In genomic region chr9:121278535-121279169, GRCh38 we compare ENCODE assay signal across 8 cellular contexts. TPM values are rescaled to one million over a fixed set of nuclear protein-coding genes. Genes with fewer than 3 reads are reported as not detected.
A peak's percentile ranks its signal among the peaks of the same experiment; 100 is the strongest.
DNase-seq lines count a peak whose midpoint lies in the region; ATAC-seq, FAIRE-seq and TF ChIP-seq lines count a peak whose summit lies in the region.

No MANE protein-coding gene starts in this region.

- WGBS in pancreas, 2 donors, result 33 to 36% methylated on average over 13 of the region's 13 CpGs

- intact Hi-C loops in HCT116 (cut with micrococcal nuclease), result loop anchor here (1.0 kb wide), 2 partner anchors 42 to 122 kb away; no protein-coding TSS in a partner anchor
- intact Hi-C loops in head of caudate nucleus (cut with DNase I), result no loop called here
- intact Hi-C loops in pancreas (cut with DNase I), result no loop called here

- H3K9me3 ChIP-seq in HCT116 (ENCODE audit: control insufficient read depth in 1 of 2, insufficient read depth in 1 of 2, low read depth in 1 of 2, low read length in 2 of 2) (no peaks in the 10 kb centered on the region), pancreas (no peaks in the 10 kb centered on the region)

- H3K27me3 ChIP-seq in HCT116 (ENCODE audit: insufficient read depth, low read length) (no peaks in the 10 kb centered on the region), pancreas (no peaks in the 10 kb centered on the region)

- H3K4me3 ChIP-seq in HCT116 (replicated peaks in 1 of 2; ENCODE audit: low read depth in 1 of 2, low read length in 2 of 2) (peak overlapping the region; percentile 0 to 43; a peak in 2 of 4 replicates), pancreas (no peak overlapping the region)

- BruUV-seq in HCT116 (replicated peaks; lab: Mats Ljungman, UMichigan), result no TSS peak

- no peak for FAIRE-seq in pancreas (lab: Jason Lieb, UNC)

- H3K4me1 ChIP-seq in HCT116 (ENCODE audit: control insufficient read depth in 1 of 2, insufficient read depth in 2 of 2, low read length in 2 of 2), result peaks cover 60 to 73% of the 10 kb centered on the region in 2 experiments
- H3K4me1 ChIP-seq in pancreas, result peaks cover 5 to 25% (median 14%) of the 10 kb centered on the region in 3 donors

- ATAC-seq in HCT116 (peak; percentile 68), pancreas (peak; percentile 47 to 66 (median 62)), GM21737 (IDR thresholded peaks at IDR 0.05; ENCODE audit: unreplicated experiment) (no peak)

- DNase-seq in DMS 273 (lab: John Stamatoyannopoulos, UW; ENCODE audit: unreplicated experiment) (peak; percentile 83), HCT116 (ENCODE audit: low read depth, low spot score) (peak; percentile 59), NCI-H82 treated with DMSO at 0.1 percent for 48 hours (lab: John Stamatoyannopoulos, UW; ENCODE audit: unreplicated experiment) (peak; percentile 29), head of caudate nucleus (peak in 29 of 42 donors; percentile 30 to 88 (median 71)), pancreas (peak in 2 of 6 donors; percentile 54 to 68), KG1 (lab: John Stamatoyannopoulos, UW) (no peak)
- peak; percentile 42 for DNase-seq in activated naive CD8-positive, alpha-beta T cell treated with anti-CD3 and anti-CD28 coated beads for 36 hours

- H3K9me3 Mint-ChIP-seq in activated naive CD8-positive, alpha-beta T cell treated with anti-CD3 and anti-CD28 coated beads for 36 hours, result no peaks in the 10 kb centered on the region

- H2AFZ ChIP-seq in HCT116 (ENCODE audit: low read depth, low read length, poor library complexity, severe bottlenecking), result peak overlapping the region; percentile 13

- no peaks in the 10 kb centered on the region for H4K20me1 ChIP-seq in HCT116 (ENCODE audit: insufficient read depth)

- RAD21 ChIA-PET in HCT116 (lab: Charles Lee; ENCODE audit: low non-redundant PET in 1 of 2, low total read pairs in 2 of 2, uncharacterized antibody in 2 of 2, unreplicated experiment in 2 of 2), result interaction anchor here (0.6 to 1.8 kb wide), 6 partner anchors 11 to 121 kb away, joined by 3 to 7 read pairs (median 3); partner anchors contain the start of gene GSN (in 1 of the 2)

- peak overlapping the region; percentile 79 for H3K4me2 ChIP-seq in HCT116 (ENCODE audit: low read length)

- peak overlapping the region; percentile 56 for H3K27ac ChIP-seq in HCT116 (ENCODE audit: low read depth, low read length)
- peak overlapping the region in 2 of 4 donors; percentile 15 to 50 for H3K27ac ChIP-seq in pancreas

- no peaks in the 10 kb centered on the region for H3K36me3 Mint-ChIP-seq in activated naive CD8-positive, alpha-beta T cell treated with anti-CD3 and anti-CD28 coated beads for 36 hours

- POLR2A ChIA-PET in HCT116 (lab: Charles Lee), result interaction anchor here (1.5 to 2.7 kb wide), 3 partner anchors 8 to 20 kb away, joined by 4 to 21 read pairs (median 18); partner anchors contain the start of gene GSN

- H3K36me3 ChIP-seq in HCT116 (ENCODE audit: control insufficient read depth in 1 of 2, insufficient read depth in 2 of 2, low read length in 2 of 2), result no peaks in the 10 kb centered on the region
- H3K36me3 ChIP-seq in pancreas, result no peaks in the 10 kb centered on the region

- H3K4me1 Mint-ChIP-seq in activated naive CD8-positive, alpha-beta T cell treated with anti-CD3 and anti-CD28 coated beads for 36 hours, result peaks cover 3% of the 10 kb centered on the region

- no peaks in the 10 kb centered on the region for H3K9me2 ChIP-seq in HCT116 (ENCODE audit: insufficient read depth)

- no peak for TF ChIP-seq POLR2A in HCT116 (IDR thresholded peaks at IDR 0.05; ENCODE audit: borderline replicate concordance, extremely low read depth, insufficient read depth, insufficient read length)

- H3K9ac ChIP-seq in HCT116 (ENCODE audit: low read length), result peak overlapping the region; percentile 60

- no peaks in the 10 kb centered on the region for H3K79me2 ChIP-seq in HCT116 (ENCODE audit: insufficient read depth, low read length)

- TF ChIP-seq RAD21 in HCT116 (IDR thresholded peaks at IDR 0.05; ENCODE audit: low read depth), result no peak

- TF ChIP-seq CTCF in HCT116 (IDR thresholded peaks at IDR 0.05 in 2 of 3, conservative IDR thresholded peaks at IDR 0.05 in 1 of 3; ENCODE audit: borderline replicate concordance in 1 of 3, insufficient read depth in 1 of 3, low read depth in 2 of 3, low read length in 2 of 3) (peak in 2 of 3 experiments; percentile 84 to 89; a peak in 4 of 6 replicates), pancreas (IDR thresholded peaks at IDR 0.05) (peak; percentile 34 to 67 (median 63))

- no peak overlapping the region for H3K27ac Mint-ChIP-seq in activated naive CD8-positive, alpha-beta T cell treated with anti-CD3 and anti-CD28 coated beads for 36 hours

- CTCF ChIA-PET in HCT116 (lab: Charles Lee), result interaction anchor here (0.6 to 2.5 kb wide), 21 partner anchors 8 to 121 kb away, joined by 3 to 29 read pairs (median 4); partner anchors contain the start of gene GSN

- no peak overlapping the region for H3K4me3 Mint-ChIP-seq in activated naive CD8-positive, alpha-beta T cell treated with anti-CD3 and anti-CD28 coated beads for 36 hours

- no peaks in the 10 kb centered on the region for H3K27me3 Mint-ChIP-seq in activated naive CD8-positive, alpha-beta T cell treated with anti-CD3 and anti-CD28 coated beads for 36 hours

TF ChIP-seq in HCT116, 20 proteins besides CTCF, POLR2A, EP300 and RAD21:
- TF ChIP-seq TCF7L2 (IDR thresholded peaks at IDR 0.05; ENCODE audit: borderline replicate concordance, extremely low read depth, insufficient read depth, insufficient read length) (peak; percentile 36), EZH2phosphoT487 (IDR thresholded peaks at IDR 0.05; ENCODE audit: borderline replicate concordance) (no peak), EZH2 (IDR thresholded peaks at IDR 0.05) (no peak)
- TF ChIP-seq, protein P1, sequence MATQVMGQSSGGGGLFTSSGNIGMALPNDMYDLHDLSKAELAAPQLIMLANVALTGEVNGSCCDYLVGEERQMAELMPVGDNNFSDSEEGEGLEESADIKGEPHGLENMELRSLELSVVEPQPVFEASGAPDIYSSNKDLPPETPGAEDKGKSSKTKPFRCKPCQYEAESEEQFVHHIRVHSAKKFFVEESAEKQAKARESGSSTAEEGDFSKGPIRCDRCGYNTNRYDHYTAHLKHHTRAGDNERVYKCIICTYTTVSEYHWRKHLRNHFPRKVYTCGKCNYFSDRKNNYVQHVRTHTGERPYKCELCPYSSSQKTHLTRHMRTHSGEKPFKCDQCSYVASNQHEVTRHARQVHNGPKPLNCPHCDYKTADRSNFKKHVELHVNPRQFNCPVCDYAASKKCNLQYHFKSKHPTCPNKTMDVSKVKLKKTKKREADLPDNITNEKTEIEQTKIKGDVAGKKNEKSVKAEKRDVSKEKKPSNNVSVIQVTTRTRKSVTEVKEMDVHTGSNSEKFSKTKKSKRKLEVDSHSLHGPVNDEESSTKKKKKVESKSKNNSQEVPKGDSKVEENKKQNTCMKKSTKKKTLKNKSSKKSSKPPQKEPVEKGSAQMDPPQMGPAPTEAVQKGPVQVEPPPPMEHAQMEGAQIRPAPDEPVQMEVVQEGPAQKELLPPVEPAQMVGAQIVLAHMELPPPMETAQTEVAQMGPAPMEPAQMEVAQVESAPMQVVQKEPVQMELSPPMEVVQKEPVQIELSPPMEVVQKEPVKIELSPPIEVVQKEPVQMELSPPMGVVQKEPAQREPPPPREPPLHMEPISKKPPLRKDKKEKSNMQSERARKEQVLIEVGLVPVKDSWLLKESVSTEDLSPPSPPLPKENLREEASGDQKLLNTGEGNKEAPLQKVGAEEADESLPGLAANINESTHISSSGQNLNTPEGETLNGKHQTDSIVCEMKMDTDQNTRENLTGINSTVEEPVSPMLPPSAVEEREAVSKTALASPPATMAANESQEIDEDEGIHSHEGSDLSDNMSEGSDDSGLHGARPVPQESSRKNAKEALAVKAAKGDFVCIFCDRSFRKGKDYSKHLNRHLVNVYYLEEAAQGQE (IDR thresholded peaks at IDR 0.05; ENCODE audit: low read depth), result no peak

RNA-seq across cellular contexts. Expression of gene GSN, which starts 10.7 kb away (rescaled TPM):
- 71.3 TPM for total RNA-seq in HCT116 (2021; ENCODE audit: unreplicated experiment)
- polyA plus RNA-seq in HCT116 (2012), result 148 and 181 TPM in 2 replicates
- 1 to 10 TPM; 1.7 to 1.8 TPM for total RNA-seq in activated naive CD8-positive, alpha-beta T cell treated with anti-CD3 and anti-CD28 coated beads for 36 hours
- 100 to 1,000 TPM in 3 of 6 donors, 10 to 100 TPM in 3; 44.0 to 190 (median 97.8) TPM for total RNA-seq in pancreas
- 100 to 1,000 TPM; 154 to 193 TPM for polyA plus RNA-seq in pancreas

Comparison
In these comparisons a context has a peak if more than half of its experiments do, and no peak if none do; other contexts are left out.
1. H3K4me3 ChIP-seq: peak in HCT116 (2 of 2); none in pancreas (0 of 4).
2. RNA of gene GSN, which starts 10.7 kb away (total RNA-seq): 44.0 to 190 TPM in pancreas and 71.3 TPM in HCT116 (single experiment); 1.7 to 1.8 TPM in activated naive CD8-positive, alpha-beta T cell treated with anti-CD3 and anti-CD28 coated beads for 36 hours; every median in the first group is over 10 times any median in the second.